ENCODE assay signal across 15 cellular contexts in genomic region chr11:92556435-92556834, GRCh38.
DNase-seq lines count a peak whose midpoint lies in the region; ATAC-seq and TF ChIP-seq lines count a peak whose summit lies in the region.
"Had no signal": no experiment of that assay in that cellular context is flagged by ENCODE, and none has a peak within 500 bp of the region (broad histone marks: within the 10 kb centered on the region; RNA-seq: fewer than 3 reads in every experiment).

No MANE protein-coding gene starts in this region.

- dilution Hi-C loops in IMR-90 (cut with HindIII; ENCODE audit: low sequenced_read_pairs, unreplicated experiment) = no loop called here

- no peaks in the 10 kb centered on the region for H3K9me3 ChIP-seq in A673 (ENCODE audit: low read depth, low read length, poor library complexity, severe bottlenecking)
- H3K9me3 ChIP-seq in IMR-90 (ENCODE audit: control insufficient read depth, insufficient read depth, low read length) = no peaks in the 10 kb centered on the region
- H3K9me3 ChIP-seq in adipocyte (ENCODE audit: control insufficient read depth, low read length) = no peaks in the 10 kb centered on the region
- H3K9me3 ChIP-seq: upper lobe of left lung had no signal

- peak; percentile 44 for DNase-seq in A673 (ENCODE audit: low spot score)
- DNase-seq in IMR-90 = peak; percentile 17
- peak; percentile 3 for DNase-seq in adipocyte (ENCODE audit: low read depth)
- DNase-seq in foreskin melanocyte = peak; percentile 44
- no peak for DNase-seq in ureter (ENCODE audit: low spot score)
- DNase-seq in coronary artery (ENCODE audit: low spot score) = no peak
- DNase-seq in NCI-H345 treated with DMSO at 0.1 percent for 48 hours (lab: John Stamatoyannopoulos, UW; ENCODE audit: unreplicated experiment) = no peak
- no peak for DNase-seq in NOMO-1 (lab: John Stamatoyannopoulos, UW; ENCODE audit: unreplicated experiment in 2 of 2)
- DNase-seq: activated naive CD4-positive, alpha-beta T cell treated with anti-CD3 and anti-CD28 coated beads for 36 hours; GOT3; NCI-H1105 treated with DMSO at 0.1 percent for 48 hours; NCI-H446; stimulated activated CD4-positive, alpha-beta T cell treated with anti-CD3 and anti-CD28 coated beads, Interleukin-2, amount 100 ng/mL, for 24 hours; upper lobe of left lung had no signal

- in situ Hi-C loops in IMR-90 (cut with MboI; ENCODE audit: low sequenced_read_pairs) = no loop called here

- no peak overlapping the region for H2AFZ ChIP-seq in IMR-90 (replicated peaks; ENCODE audit: low read length, poor library complexity)
- H2AFZ ChIP-seq: parathyroid adenoma had no signal

- H3K9me1 ChIP-seq in IMR-90 (ENCODE audit: insufficient read depth, low read length) = no peaks in the 10 kb centered on the region

- no peak for TF ChIP-seq POLR2A in IMR-90 (IDR thresholded peaks at IDR 0.05; ENCODE audit: low read depth, low read length)

- H4K91ac ChIP-seq in IMR-90 (ENCODE audit: insufficient read depth, low read depth, low read length) = no peak overlapping the region

- no peak for TF ChIP-seq RAD21 in IMR-90 (IDR thresholded peaks at IDR 0.05; ENCODE audit: low read length)

- no TSS peak for BruUV-seq in A673 (replicated peaks; lab: Mats Ljungman, UMichigan)
- BruUV-seq in IMR-90 (replicated peaks; lab: Mats Ljungman, UMichigan) = no TSS peak

- no peak overlapping the region for H3K14ac ChIP-seq in IMR-90 (replicated peaks; ENCODE audit: low read depth, low read length)

- H3K4me1 ChIP-seq in A673 (ENCODE audit: insufficient read depth, low read length, poor library complexity, severe bottlenecking) = peaks cover 7% of the 10 kb centered on the region
- no peaks in the 10 kb centered on the region for H3K4me1 ChIP-seq in IMR-90 (ENCODE audit: control insufficient read depth, insufficient read depth, low read length)
- H3K4me1 ChIP-seq in adipocyte (ENCODE audit: control insufficient read depth, insufficient read depth, low read length) = peaks cover 4% of the 10 kb centered on the region
- H3K4me1 ChIP-seq: parathyroid adenoma, upper lobe of left lung had no signal

- no peak overlapping the region for H2BK20ac ChIP-seq in IMR-90 (ENCODE audit: low read depth, low read length)

- no peak overlapping the region for H3K4me3 ChIP-seq in A673 (ENCODE audit: low read depth, low read length, poor library complexity, severe bottlenecking)
- H3K4me3 ChIP-seq in IMR-90 (ENCODE audit: insufficient read depth, low read depth, low read length) = no peak overlapping the region
- H3K4me3 ChIP-seq in adipocyte (ENCODE audit: low read length) = no peak overlapping the region
- H3K4me3 ChIP-seq in coronary artery = no peak overlapping the region
- H3K4me3 ChIP-seq: upper lobe of left lung had no signal

- H4K20me1 ChIP-seq in IMR-90 (ENCODE audit: insufficient read depth, low read length) = no peaks in the 10 kb centered on the region

- H2BK15ac ChIP-seq in IMR-90 (ENCODE audit: low read depth, low read length) = no peak overlapping the region

- H2BK120ac ChIP-seq in IMR-90 (ENCODE audit: low read depth, low read length) = no peak overlapping the region

- no peak overlapping the region for H4K5ac ChIP-seq in IMR-90 (ENCODE audit: low read depth, low read length)

- H3K23ac ChIP-seq in IMR-90 (ENCODE audit: low read depth, low read length) = no peak overlapping the region

- no peak overlapping the region for H2AK9ac ChIP-seq in IMR-90 (replicated peaks; ENCODE audit: low read depth, low read length, poor library complexity)

- CTCF ChIA-PET in A673 (lab: Charles Lee) (no interaction called here), IMR-90 (lab: Yijun Ruan, JAX) (no interaction called here)

- H3K56ac ChIP-seq in IMR-90 (ENCODE audit: extremely low read depth, insufficient read depth, low read length) = no peak overlapping the region

- no peak; the same call in 1 of the 2 replicates for ATAC-seq in IMR-90 (ENCODE audit: low read depth)

- WGBS in IMR-90 (ENCODE audit: extremely low coverage in 2 of 2, insufficient read length in 1 of 2), 2 experiments = 67% methylated on average over 1 of the region's 4 CpGs; no CpG with 5 or more reads in 1 of the 2 experiments

- no peak overlapping the region for H3K4me2 ChIP-seq in IMR-90 (ENCODE audit: low read depth, low read length)

- POLR2A ChIA-PET in A673 (lab: Charles Lee; ENCODE audit: low non-redundant PET) = no interaction called here
- POLR2A ChIA-PET in IMR-90 (lab: Charles Lee; ENCODE audit: unreplicated experiment) = no interaction called here

- H3K9ac ChIP-seq in IMR-90 (ENCODE audit: low read depth, low read length) (no peak overlapping the region), adipocyte (ENCODE audit: low read length) (no peak overlapping the region)
- H3K9ac ChIP-seq: parathyroid adenoma had no signal

- no peak overlapping the region for H3K27ac ChIP-seq in A673 (ENCODE audit: low read depth, low read length, poor library complexity, severe bottlenecking)
- H3K27ac ChIP-seq in IMR-90 (ENCODE audit: insufficient read depth, low read length) = no peak overlapping the region
- H3K27ac ChIP-seq in coronary artery = no peak overlapping the region
- H3K27ac ChIP-seq: parathyroid adenoma, upper lobe of left lung had no signal

- intact Hi-C loops in A673 (cut with micrococcal nuclease; ENCODE audit: unreplicated experiment) = no loop called here
- intact Hi-C loops in IMR-90 (cut with micrococcal nuclease) = loop anchor here (5.0 kb wide), 1 partner anchor 331 kb away; no protein-coding TSS in a partner anchor

- no peak overlapping the region for H3K4ac ChIP-seq in IMR-90 (ENCODE audit: low read depth, low read length)

- no peak overlapping the region for H3K18ac ChIP-seq in IMR-90 (ENCODE audit: low read depth, low read length)

- no peak overlapping the region for H4K8ac ChIP-seq in IMR-90 (ENCODE audit: low read depth in 2 of 2, low read length in 2 of 2)

- H3K27me3 ChIP-seq in A673 (replicated peaks; ENCODE audit: insufficient read depth, low read depth, low read length, poor library complexity) = no peaks in the 10 kb centered on the region
- H3K27me3 ChIP-seq in IMR-90 (ENCODE audit: control insufficient read depth, insufficient read depth, low read length) = no peaks in the 10 kb centered on the region
- no peaks in the 10 kb centered on the region for H3K27me3 ChIP-seq in adipocyte (replicated peaks; ENCODE audit: control insufficient read depth, insufficient read depth, low read length)
- H3K27me3 ChIP-seq: upper lobe of left lung had no signal

- H2AK5ac ChIP-seq in IMR-90 (ENCODE audit: low read depth, low read length) = no peak overlapping the region

- no peak overlapping the region for H2BK5ac ChIP-seq in IMR-90 (ENCODE audit: low read depth, low read length, poor library complexity, severe bottlenecking)

- TF ChIP-seq CTCF in A673 (conservative IDR thresholded peaks at IDR 0.05; ENCODE audit: low read depth, low read length) (no peak), IMR-90 (conservative IDR thresholded peaks at IDR 0.05; ENCODE audit: low read depth, low read length) (no peak), coronary artery (IDR thresholded peaks at IDR 0.05) (no peak)

- H3K36me3 ChIP-seq in A673 (ENCODE audit: insufficient read depth, low read length, poor library complexity, severe bottlenecking) (no peaks in the 10 kb centered on the region), IMR-90 (ENCODE audit: control insufficient read depth, insufficient read depth, low read length) (no peaks in the 10 kb centered on the region), adipocyte (ENCODE audit: control insufficient read depth, insufficient read depth, low read length, severe bottlenecking) (no peaks in the 10 kb centered on the region)
- H3K36me3 ChIP-seq: upper lobe of left lung had no signal

- H3K79me1 ChIP-seq in IMR-90 (ENCODE audit: low read depth in 1 of 2, low read length in 2 of 2) = no peaks in the 10 kb centered on the region

TF ChIP-seq in IMR-90, 13 proteins besides CTCF, POLR2A, EP300 and RAD21:
- no peak for TF ChIP-seq RFX5 (IDR thresholded peaks at IDR 0.05; ENCODE audit: low read depth, low read length)
- no peak for TF ChIP-seq ELK1 (IDR thresholded peaks at IDR 0.05; ENCODE audit: borderline replicate concordance, low read depth, low read length)
- TF ChIP-seq USF2 (IDR thresholded peaks at IDR 0.05; ENCODE audit: low read depth, low read length) = no peak
- no peak for TF ChIP-seq CHD1 (IDR thresholded peaks at IDR 0.05; ENCODE audit: low read depth, low read length)
- no peak for TF ChIP-seq SMC3 (IDR thresholded peaks at IDR 0.05; ENCODE audit: low read depth, low read length)
- TF ChIP-seq FOS (IDR thresholded peaks at IDR 0.05; ENCODE audit: low read depth, low read length) = no peak
- no peak for TF ChIP-seq RCOR1 (IDR thresholded peaks at IDR 0.05; ENCODE audit: insufficient replicate concordance, low read length)
- no peak for TF ChIP-seq MAFK (IDR thresholded peaks at IDR 0.05; ENCODE audit: low read depth, low read length)
- TF ChIP-seq CEBPB (IDR thresholded peaks at IDR 0.05; ENCODE audit: low read depth, low read length) = no peak
- no peak for TF ChIP-seq MXI1 (IDR thresholded peaks at IDR 0.05; ENCODE audit: borderline replicate concordance, low read depth, low read length)
- no peak for TF ChIP-seq NFE2L2 (IDR thresholded peaks at IDR 0.05; ENCODE audit: low read depth, low read length)

Comparison
In these comparisons a context has a peak if more than half of its experiments do, and no peak if none do; other contexts are left out.
1. DNase-seq: peak in A673 (single experiment), IMR-90 (single experiment), adipocyte (single experiment) and foreskin melanocyte (single experiment); none in ureter (single experiment), coronary artery (single experiment), NCI-H345 treated with DMSO at 0.1 percent for 48 hours (single experiment) and NOMO-1 (0 of 2).